ENCODE assay signal across 19 cellular contexts in the genomic region with DNA sequence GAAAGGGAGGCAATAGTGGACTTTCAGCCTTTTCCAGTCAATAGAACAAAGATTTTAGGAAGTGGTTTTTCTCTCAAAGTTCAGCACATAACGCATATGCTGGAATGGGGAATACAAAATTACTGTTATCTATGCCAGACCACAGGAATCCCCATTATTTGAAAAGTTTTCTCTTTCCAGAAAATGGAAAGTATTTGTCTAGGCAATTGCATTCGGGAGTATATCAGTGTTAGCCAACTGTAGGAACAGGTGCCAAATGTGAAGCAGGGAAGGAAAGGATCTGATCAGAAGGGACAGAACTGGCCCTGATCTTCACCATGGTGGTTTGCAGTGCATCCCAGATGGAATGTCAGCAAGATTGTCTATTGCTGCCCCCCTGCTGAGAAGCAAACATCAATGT.
"Had no signal": no experiment of that assay in that cellular context is flagged by ENCODE, and none has a peak within 500 bp of the region (broad histone marks: within the 10 kb centered on the region; RNA-seq: fewer than 3 reads in every experiment).

No MANE protein-coding gene starts in this region.

- H3K27ac ChIP-seq: hepatocyte, left ventricle myocardium inferior, SK-N-MC, skin epidermis, suprapubic skin, VCaP had no signal

- ATAC-seq: activated CD8-positive, alpha-beta memory T cell treated with anti-CD3 and anti-CD28 coated beads, Interleukin-2, amount 10 ng/mL, durations not matched to agents 7 days and 5 days; activated naive CD4-positive, alpha-beta T cell treated with anti-CD3 and anti-CD28 coated beads, Interleukin-2, amount 50 U/mL, for 72 hours; effector memory CD8-positive, alpha-beta T cell; mucosa of descending colon; natural killer cell; stimulated activated naive CD8-positive, alpha-beta T cell treated with anti-CD3 and anti-CD28 coated beads, Interleukin-15, Interleukin-2, amounts not matched to agents 100 U/mL and 50 U/mL, for 24 hours had no signal

- H3K4me2 ChIP-seq: hepatocyte had no signal

- H3K9me3 ChIP-seq: left ventricle myocardium inferior, mucosa of descending colon, suprapubic skin had no signal

- H3K27me3 ChIP-seq: hepatocyte, suprapubic skin had no signal

- H3K79me2 ChIP-seq: hepatocyte had no signal

- H3K4me1 ChIP-seq: suprapubic skin had no signal

- H3K4me3 ChIP-seq: hepatocyte, left ventricle myocardium inferior, mucosa of descending colon, SK-N-MC, skin epidermis, suprapubic skin had no signal

- H2AFZ ChIP-seq: hepatocyte had no signal

- H3K36me3 ChIP-seq: left ventricle myocardium inferior, suprapubic skin had no signal

- DNase-seq: activated CD4-positive, alpha-beta T cell treated with anti-CD3 and anti-CD28 coated beads, Interleukin-2, amount 50 U/mL, for 48 hours; activated CD8-positive, alpha-beta memory T cell treated with anti-CD3 and anti-CD28 coated beads, Interleukin-2, amount 10 ng/mL, durations not matched to agents 7 days and 5 days; activated effector memory CD4-positive, alpha-beta T cell treated with Interleukin-2 at 50 U/mL for 16 hours; activated T-cell treated with anti-CD3 and anti-CD28 coated beads, Interleukin-2, amount 50 U/mL, for 1 hour; amniotic stem cell; cerebellar nuclear complex; effector memory CD8-positive, alpha-beta T cell; left ventricle myocardium inferior; mucosa of descending colon; natural killer cell; stimulated activated CD4-positive, alpha-beta T cell treated with anti-CD3 and anti-CD28 coated beads, Interleukin-4, amount 100 ng/mL, for 24 hours; stimulated activated naive CD8-positive, alpha-beta T cell treated with anti-CD3 and anti-CD28 coated beads, Interleukin-15, Interleukin-2, amounts not matched to agents 100 U/mL and 50 U/mL, for 24 hours; trophoblast cell had no signal
